ENCODE assay signal across 8 cellular contexts in the genomic region with DNA sequence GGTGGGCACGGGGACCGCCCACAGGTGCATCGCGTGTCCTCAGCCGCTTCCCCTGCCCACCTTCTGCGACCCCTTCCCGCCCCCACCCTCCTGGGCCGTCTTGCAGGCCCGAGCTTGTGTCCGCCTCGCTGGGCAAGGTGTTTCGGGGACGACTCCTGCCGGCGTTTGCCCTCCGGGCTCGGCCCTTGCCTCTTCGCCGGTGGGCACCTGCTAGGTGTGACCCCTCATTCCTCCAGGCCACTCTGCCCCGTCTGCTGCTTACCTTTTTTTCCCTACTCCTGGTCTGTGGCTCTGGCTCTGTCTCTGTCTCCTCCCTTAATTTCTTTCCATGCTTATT.
DNase-seq lines count a peak whose midpoint lies in the region; ATAC-seq and TF ChIP-seq lines count a peak whose summit lies in the region.
"Not testable (repeated sequence)": the region's sequence is repeated elsewhere in the genome, so short reads cannot be mapped to it uniquely, and the experiment has no call there.

No MANE protein-coding gene starts in this region.

- H3K9ac ChIP-seq in iPS-15b (ENCODE audit: low read depth, low read length), result not testable (repeated sequence)

- H3K4me1 Mint-ChIP-seq in activated naive CD4-positive, alpha-beta T cell treated with anti-CD3 and anti-CD28 coated beads, Interleukin-2, amount 50 U/mL, for 24 hours, result peaks cover 51% of the 10 kb centered on the region
- peaks cover 28 to 41% of the 10 kb centered on the region in 2 donors for H3K4me1 Mint-ChIP-seq in effector memory CD8-positive, alpha-beta T cell (ENCODE audit: low read depth in 2 of 2)
- H3K4me1 Mint-ChIP-seq in nephron, result not testable (repeated sequence)
- H3K4me1 Mint-ChIP-seq in stimulated activated memory B cell treated with anti-CD40 and anti-IgM and Interleukin-4, amounts not matched to agents 10 μg/mL and 1 μg/mL and 100 μg/mL, for 72 hours, result peaks cover 53% of the 10 kb centered on the region

- not testable (repeated sequence) for H3K36me3 Mint-ChIP-seq in activated naive CD4-positive, alpha-beta T cell treated with anti-CD3 and anti-CD28 coated beads, Interleukin-2, amount 50 U/mL, for 24 hours; effector memory CD8-positive, alpha-beta T cell (ENCODE audit: insufficient read depth); nephron (ENCODE audit: low read depth); stimulated activated memory B cell treated with anti-CD40 and anti-IgM and Interleukin-4, amounts not matched to agents 10 μg/mL and 1 μg/mL and 100 μg/mL, for 72 hours

- not testable (repeated sequence) for DNase-seq in HAP-1 (ENCODE audit: low spot score in 2 of 2); SJSA1 (ENCODE audit: low read depth in 1 of 2, low spot score in 2 of 2); effector memory CD8-positive, alpha-beta T cell

- not testable (repeated sequence) for H3K9me3 ChIP-seq in HAP-1; SJSA1 (replicated peaks); iPS-15b (ENCODE audit: control insufficient read depth, insufficient read depth, low read length)

- not testable (repeated sequence) for H3K79me2 ChIP-seq in ACC112 (ENCODE audit: control insufficient read depth, insufficient read depth, low read length, unreplicated experiment)

- H3K27ac ChIP-seq in ACC112 (ENCODE audit: low read depth, low read length); SJSA1: not testable (repeated sequence)

- peak overlapping the region; percentile 83 for H3K4me3 ChIP-seq in ACC112 (ENCODE audit: low read depth, low read length)
- H3K4me3 ChIP-seq in HAP-1, result peak overlapping the region; percentile 68
- peak overlapping the region; percentile 50 for H3K4me3 ChIP-seq in SJSA1
- H3K4me3 ChIP-seq in iPS-15b (ENCODE audit: low read depth, low read length), result peak overlapping the region; percentile 22

- H3K36me3 ChIP-seq in ACC112 (ENCODE audit: insufficient read depth, low read length); HAP-1 (replicated peaks); SJSA1; iPS-15b (ENCODE audit: control insufficient read depth, insufficient read depth, low read length): not testable (repeated sequence)

- H3K4me3 Mint-ChIP-seq in activated naive CD4-positive, alpha-beta T cell treated with anti-CD3 and anti-CD28 coated beads, Interleukin-2, amount 50 U/mL, for 24 hours, result peak overlapping the region; percentile 90
- H3K4me3 Mint-ChIP-seq in effector memory CD8-positive, alpha-beta T cell, result peak overlapping the region; percentile 95
- peak overlapping the region; percentile 89 to 90 (median 90) for H3K4me3 Mint-ChIP-seq in nephron
- H3K4me3 Mint-ChIP-seq in stimulated activated memory B cell treated with anti-CD40 and anti-IgM and Interleukin-4, amounts not matched to agents 10 μg/mL and 1 μg/mL and 100 μg/mL, for 72 hours, result peak overlapping the region; percentile 90

- not testable (repeated sequence) for H3K9me3 Mint-ChIP-seq in activated naive CD4-positive, alpha-beta T cell treated with anti-CD3 and anti-CD28 coated beads, Interleukin-2, amount 50 U/mL, for 24 hours; effector memory CD8-positive, alpha-beta T cell; nephron; stimulated activated memory B cell treated with anti-CD40 and anti-IgM and Interleukin-4, amounts not matched to agents 10 μg/mL and 1 μg/mL and 100 μg/mL, for 72 hours

- TF ChIP-seq CTCF in nephron (IDR thresholded peaks at IDR 0.05; ENCODE audit: unreplicated experiment in 3 of 3), result not testable (repeated sequence)

- ATAC-seq in effector memory CD8-positive, alpha-beta T cell (replicated peaks); stimulated activated memory B cell treated with anti-CD40 and anti-IgM and Interleukin-4, amounts not matched to agents 10 μg/mL and 1 μg/mL and 100 μg/mL, for 72 hours: not testable (repeated sequence)

- H3K27me3 ChIP-seq in ACC112 (ENCODE audit: insufficient read depth, low read length); HAP-1 (ENCODE audit: low read depth); SJSA1 (replicated peaks): not testable (repeated sequence)
- H3K27me3 ChIP-seq in iPS-15b (ENCODE audit: control insufficient read depth, insufficient read depth, low read length), result peaks cover 27% of the 10 kb centered on the region

- in situ Hi-C loops in HAP-1 (cut with MboI; ENCODE audit: low sequenced_read_pairs), result not testable (repeated sequence)

- H3K27me3 Mint-ChIP-seq in activated naive CD4-positive, alpha-beta T cell treated with anti-CD3 and anti-CD28 coated beads, Interleukin-2, amount 50 U/mL, for 24 hours; effector memory CD8-positive, alpha-beta T cell; stimulated activated memory B cell treated with anti-CD40 and anti-IgM and Interleukin-4, amounts not matched to agents 10 μg/mL and 1 μg/mL and 100 μg/mL, for 72 hours: not testable (repeated sequence)
- H3K27me3 Mint-ChIP-seq in nephron (ENCODE audit: low read depth), result peaks cover 43% of the 10 kb centered on the region

- not testable (repeated sequence) for H3K4me1 ChIP-seq in ACC112 (ENCODE audit: control insufficient read depth, insufficient read depth, low read length, unreplicated experiment); HAP-1; SJSA1 (replicated peaks); iPS-15b (ENCODE audit: control insufficient read depth, insufficient read depth, low read length)

- peak overlapping the region; percentile 72 for H2AFZ ChIP-seq in ACC112 (ENCODE audit: low read length, unreplicated experiment)

- H3K27ac Mint-ChIP-seq in activated naive CD4-positive, alpha-beta T cell treated with anti-CD3 and anti-CD28 coated beads, Interleukin-2, amount 50 U/mL, for 24 hours; nephron: not testable (repeated sequence)
- H3K27ac Mint-ChIP-seq in effector memory CD8-positive, alpha-beta T cell, result peak overlapping the region; percentile 19 to 95
- H3K27ac Mint-ChIP-seq in stimulated activated memory B cell treated with anti-CD40 and anti-IgM and Interleukin-4, amounts not matched to agents 10 μg/mL and 1 μg/mL and 100 μg/mL, for 72 hours, result peak overlapping the region; percentile 95

Comparison
In these comparisons a context has a peak if more than half of its experiments do, and no peak if none do; other contexts are left out.
1. H3K4me3 ChIP-seq: peak in every context shown above with its lines; median percentile 83 in ACC112; 68 in HAP-1; 50 in SJSA1; 22 in iPS-15b.